Comparison of ENCODE assay signal across 1 cellular context in the genomic region with DNA sequence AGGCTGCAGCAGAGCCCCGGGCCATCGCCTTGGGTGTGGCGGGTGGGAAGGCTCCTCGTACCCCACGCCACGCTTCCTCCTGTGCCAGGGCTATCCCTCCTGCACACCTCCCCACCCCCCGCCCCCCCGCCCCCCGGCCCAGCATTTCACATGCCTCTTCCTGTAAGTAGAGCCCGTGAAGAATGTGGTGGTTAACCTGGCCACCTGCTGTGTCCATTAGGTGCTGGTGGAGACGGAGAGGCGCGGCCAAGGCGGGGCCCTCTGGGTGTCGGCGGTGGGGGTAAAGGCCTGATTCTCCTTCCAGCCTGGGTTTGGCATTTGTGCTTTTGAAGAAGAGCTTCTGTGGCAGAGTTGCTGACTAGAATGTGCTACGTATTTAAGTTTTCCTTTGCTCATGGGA.
TF ChIP-seq lines count a peak whose summit lies in the region.

No MANE protein-coding gene starts in this region.

TF ChIP-seq in HCT116, 20 proteins besides CTCF, POLR2A, EP300 and RAD21 (continued from another document):
- TF ChIP-seq REST (IDR thresholded peaks at IDR 0.05; ENCODE audit: low read depth) (no peak), EZH2phosphoT487 (IDR thresholded peaks at IDR 0.05; ENCODE audit: borderline replicate concordance) (no peak), SIN3A (IDR thresholded peaks at IDR 0.05; ENCODE audit: low read depth) (no peak), CBX3 (IDR thresholded peaks at IDR 0.05; ENCODE audit: low read depth) (no peak), ZNF274 (IDR thresholded peaks at IDR 0.05; ENCODE audit: low read depth, low read length) (no peak), FOSL1 (IDR thresholded peaks at IDR 0.05; ENCODE audit: low read depth) (no peak), POLR2AphosphoS5 (IDR thresholded peaks at IDR 0.05; ENCODE audit: low read depth, low read length) (no peak), CEBPB (IDR thresholded peaks at IDR 0.05; ENCODE audit: low read depth) (no peak), YY1 (IDR thresholded peaks at IDR 0.05; ENCODE audit: extremely low read depth, insufficient replicate concordance, low read depth, low read length) (no peak), EZH2 (IDR thresholded peaks at IDR 0.05) (no peak), EGR1 (IDR thresholded peaks at IDR 0.05; ENCODE audit: low read depth) (no peak)
- TF ChIP-seq, protein P1, sequence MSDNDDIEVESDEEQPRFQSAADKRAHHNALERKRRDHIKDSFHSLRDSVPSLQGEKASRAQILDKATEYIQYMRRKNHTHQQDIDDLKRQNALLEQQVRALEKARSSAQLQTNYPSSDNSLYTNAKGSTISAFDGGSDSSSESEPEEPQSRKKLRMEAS (IDR thresholded peaks at IDR 0.05) = no peak
